Comparison of ENCODE assay signal across 23 cellular contexts in genomic region chr12:52172956-52173355, GRCh38. TPM values are rescaled to one million over a fixed set of nuclear protein-coding genes. Genes with fewer than 3 reads are reported as not detected.
"Had no signal": no experiment of that assay in that cellular context is flagged by ENCODE, and none has a peak within 500 bp of the region (broad histone marks: within the 10 kb centered on the region; RNA-seq: fewer than 3 reads in every experiment).

No MANE protein-coding gene starts in this region.

- DNase-seq: islet precursor cell; left ventricle myocardium inferior; midbrain; mucosa of descending colon; naive thymus-derived CD8-positive, alpha-beta T cell; occipital lobe; right lobe of liver; stimulated activated CD4-positive, alpha-beta T cell treated with anti-CD3 and anti-CD28 coated beads, Interleukin-1b, Interleukin-23, amount 100 ng/mL, for 48 hours; stimulated activated CD4-positive, alpha-beta T cell treated with anti-CD3 and anti-CD28 coated beads, Interleukin-4, amount 100 ng/mL, for 1 hour; stimulated activated naive CD4-positive, alpha-beta T cell; tibial artery; uterus had no signal

- H3K9me3 ChIP-seq: left ventricle myocardium inferior, mucosa of descending colon, neutrophil, psoas muscle, right lobe of liver, suprapubic skin, thoracic aorta, tibial artery, uterus had no signal

- H3K27ac ChIP-seq: hepatocyte, left ventricle myocardium inferior, neutrophil, parathyroid adenoma, psoas muscle, right lobe of liver, suprapubic skin, thoracic aorta, tibial artery, uterus had no signal

- H3K4me1 ChIP-seq: parathyroid adenoma, right lobe of liver had no signal

- ATAC-seq: mucosa of descending colon; naive thymus-derived CD8-positive, alpha-beta T cell; right lobe of liver had no signal

- H3K9ac ChIP-seq: parathyroid adenoma had no signal

- H3K79me2 ChIP-seq: hepatocyte, parathyroid adenoma had no signal

- H3K36me3 ChIP-seq: left ventricle myocardium inferior, neutrophil, right lobe of liver, suprapubic skin, thoracic aorta, tibial artery, uterus had no signal

- H3K4me3 ChIP-seq: hepatocyte, left ventricle myocardium inferior, lung, mucosa of descending colon, psoas muscle, right lobe of liver, smooth muscle cell, suprapubic skin, thoracic aorta, tibial artery, uterus had no signal

- H3K27me3 ChIP-seq: hepatocyte, neutrophil, right lobe of liver, suprapubic skin, tibial artery, uterus had no signal

- H2AFZ ChIP-seq: hepatocyte, parathyroid adenoma had no signal

- H3K4me2 ChIP-seq: hepatocyte, smooth muscle cell had no signal

RNA-seq across cellular contexts. Expression of gene KRT80, which starts 18.9 kb away (rescaled TPM):
- total RNA-seq: left ventricle myocardium inferior; mesenteric fat pad; naive thymus-derived CD8-positive, alpha-beta T cell; neural crest cell; occipital lobe; subcutaneous adipose tissue had no signal
- polyA plus RNA-seq: naive thymus-derived CD8-positive, alpha-beta T cell had no signal
